Comparison of ENCODE assay signal across 22 cellular contexts in the genomic region with DNA sequence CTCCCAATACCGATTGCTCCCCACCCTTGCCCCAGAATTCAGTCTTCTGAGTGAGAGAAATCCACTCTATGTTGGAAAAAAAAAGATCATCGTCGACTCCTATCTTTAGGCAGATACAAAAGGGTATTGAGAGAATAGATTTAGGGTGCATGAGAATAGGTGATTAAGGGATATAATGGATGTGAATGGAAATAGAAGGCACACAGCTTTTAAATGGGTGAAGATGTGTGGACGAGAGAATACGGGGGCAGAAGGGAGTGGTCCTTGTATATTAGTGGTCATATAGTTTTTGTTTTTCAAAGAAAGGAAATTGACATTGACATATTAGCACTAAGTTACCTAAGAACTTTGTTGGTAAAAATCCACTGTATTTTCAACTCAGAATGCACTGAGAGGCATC.
DNase-seq lines count a peak whose midpoint lies in the region; ATAC-seq, FAIRE-seq and TF ChIP-seq lines count a peak whose summit lies in the region.
"Had no signal": no experiment of that assay in that cellular context is flagged by ENCODE, and none has a peak within 500 bp of the region (broad histone marks: within the 10 kb centered on the region; RNA-seq: fewer than 3 reads in every experiment).

No MANE protein-coding gene starts in this region.

- intact Hi-C loops in CD4-positive, alpha-beta memory T cell (cut with micrococcal nuclease) = no loop called here
- intact Hi-C loops in heart right ventricle (cut with DNase I) = loop anchor here in 1 of 10 donors (10.0 kb wide), 1 partner anchor 48 kb away; no protein-coding TSS in a partner anchor

- POLR2A ChIA-PET in WTC11 (lab: Charles Lee) = no interaction called here
- POLR2A ChIA-PET in CD4-positive, alpha-beta memory T cell (lab: Charles Lee; ENCODE audit: partially characterized antibody) = no interaction called here

- ATAC-seq in WTC11 (peak; percentile 33), HG03196 (IDR thresholded peaks at IDR 0.05; ENCODE audit: unreplicated experiment) (no peak), heart right ventricle (no peak)
- ATAC-seq: HCT116 had no signal

- CTCF ChIA-PET in WTC11 (lab: Charles Lee) = interaction anchor here (1.2 kb wide), 1 partner anchor 39 kb away, joined by 4 read pairs; no protein-coding TSS in a partner anchor
- CTCF ChIA-PET in CD4-positive, alpha-beta memory T cell (lab: Charles Lee; ENCODE audit: partially characterized antibody) = no interaction called here

- no peak overlapping the region for H3K4me3 Mint-ChIP-seq in WTC11
- H3K4me3 Mint-ChIP-seq in endodermal cell = no peak overlapping the region
- H3K4me3 Mint-ChIP-seq in CD4-positive, alpha-beta memory T cell = no peak overlapping the region
- H3K4me3 Mint-ChIP-seq: B cell; CD14-positive monocyte; CD4-positive, alpha-beta T cell had no signal

- H3K4me1 Mint-ChIP-seq in WTC11 (peaks cover 51% of the 10 kb centered on the region), endodermal cell (peaks cover 58% of the 10 kb centered on the region)
- no peaks in the 10 kb centered on the region for H3K4me1 Mint-ChIP-seq in CD4-positive, alpha-beta memory T cell

- DNase-seq in HAP-1 (ENCODE audit: low spot score in 2 of 2) (peak; percentile 68 to 99), WTC11 (ENCODE audit: low spot score) (no peak), endodermal cell (no peak), BE2C (no peak), heart right ventricle (no peak)
- no peak for DNase-seq in CD4-positive, alpha-beta memory T cell
- DNase-seq: Calu3; CD4-positive, alpha-beta T cell; COR-L47; DMS53; DMS79 treated with DMSO at 0.1 percent for 48 hours; GM23248 had no signal

- no peak overlapping the region for H3K27ac ChIP-seq in endodermal cell (ENCODE audit: low read depth, low read length)
- no peak overlapping the region for H3K27ac ChIP-seq in CD4-positive, alpha-beta memory T cell (ENCODE audit: low read depth, low read length)
- H3K27ac ChIP-seq in heart right ventricle = no peak overlapping the region
- H3K27ac ChIP-seq: 22Rv1; BLaER1 treated with 17β-estradiol and CSF1 and Interleukin-3, amounts not matched to agents 10 nM and 100 nM; GM23248 had no signal

- H3K36me3 ChIP-seq in HAP-1 (replicated peaks) (no peaks in the 10 kb centered on the region), endodermal cell (ENCODE audit: control insufficient read depth, insufficient read depth, low read length) (no peaks in the 10 kb centered on the region), BE2C (no peaks in the 10 kb centered on the region), heart right ventricle (no peaks in the 10 kb centered on the region)
- no peaks in the 10 kb centered on the region for H3K36me3 ChIP-seq in CD4-positive, alpha-beta memory T cell (ENCODE audit: insufficient read depth, low read length)
- H3K36me3 ChIP-seq: BLaER1 treated with 17β-estradiol and CSF1 and Interleukin-3, amounts not matched to agents 10 nM and 100 nM had no signal

- H3K9me3 Mint-ChIP-seq in WTC11 (no peaks in the 10 kb centered on the region), endodermal cell (no peaks in the 10 kb centered on the region)
- no peaks in the 10 kb centered on the region for H3K9me3 Mint-ChIP-seq in CD4-positive, alpha-beta memory T cell
- H3K9me3 Mint-ChIP-seq: CD4-positive, alpha-beta T cell had no signal

- H3K36me3 Mint-ChIP-seq in WTC11 = no peaks in the 10 kb centered on the region
- H3K36me3 Mint-ChIP-seq in endodermal cell (ENCODE audit: low read depth) = no peaks in the 10 kb centered on the region
- H3K36me3 Mint-ChIP-seq in CD4-positive, alpha-beta memory T cell = no peaks in the 10 kb centered on the region

- peak; percentile 13 for FAIRE-seq in G401.6 (lab: Jason Lieb, UNC)
- FAIRE-seq: A204.1, GM12892, H54 had no signal

- H3K4me1 ChIP-seq in HAP-1 (peaks cover 92% of the 10 kb centered on the region), endodermal cell (ENCODE audit: control insufficient read depth, insufficient read depth, low read length) (peaks cover 2% of the 10 kb centered on the region), BE2C (no peaks in the 10 kb centered on the region), heart right ventricle (peaks cover 0 to 33% (median 12%) of the 10 kb centered on the region in 9 donors)
- no peaks in the 10 kb centered on the region for H3K4me1 ChIP-seq in CD4-positive, alpha-beta memory T cell (ENCODE audit: insufficient read depth, low read length)

- H3K9ac ChIP-seq in endodermal cell (ENCODE audit: extremely low read depth, low read length, poor library complexity, severe bottlenecking) = no peak overlapping the region
- H3K9ac ChIP-seq: BLaER1 treated with 17β-estradiol and CSF1 and Interleukin-3, amounts not matched to agents 10 nM and 100 nM; GM23248 had no signal

- no peaks in the 10 kb centered on the region for H3K27me3 Mint-ChIP-seq in WTC11 (ENCODE audit: low read depth)
- no peaks in the 10 kb centered on the region for H3K27me3 Mint-ChIP-seq in endodermal cell (ENCODE audit: insufficient read depth)
- peaks cover 0 to 4% of the 10 kb centered on the region in 2 donors for H3K27me3 Mint-ChIP-seq in CD4-positive, alpha-beta memory T cell
- H3K27me3 Mint-ChIP-seq: B cell; CD4-positive, alpha-beta T cell had no signal

- TF ChIP-seq CTCF in WTC11 (IDR thresholded peaks at IDR 0.05) (no peak), endodermal cell (conservative IDR thresholded peaks at IDR 0.05) (no peak), BE2C (IDR thresholded peaks at IDR 0.05; ENCODE audit: low read depth, low read length) (no peak), heart right ventricle (IDR thresholded peaks at IDR 0.05) (no peak)

- no peak overlapping the region for H3K4me3 ChIP-seq in HAP-1
- peak overlapping the region; percentile 35 for H3K4me3 ChIP-seq in endodermal cell (ENCODE audit: low read length)
- H3K4me3 ChIP-seq in CD4-positive, alpha-beta memory T cell (ENCODE audit: low read length in 2 of 2) = no peak overlapping the region
- no peak overlapping the region for H3K4me3 ChIP-seq in BE2C (ENCODE audit: low read depth, low read length)
- H3K4me3 ChIP-seq in heart right ventricle = no peak overlapping the region
- H3K4me3 ChIP-seq: BLaER1 treated with 17β-estradiol and CSF1 and Interleukin-3, amounts not matched to agents 10 nM and 100 nM; GM23248 had no signal

- no peaks in the 10 kb centered on the region for H3K27me3 ChIP-seq in HAP-1 (ENCODE audit: low read depth)
- no peaks in the 10 kb centered on the region for H3K27me3 ChIP-seq in endodermal cell (ENCODE audit: control insufficient read depth, insufficient read depth, low read length, poor library complexity, severe bottlenecking)
- H3K27me3 ChIP-seq in CD4-positive, alpha-beta memory T cell (ENCODE audit: insufficient read depth, low read length) = no peaks in the 10 kb centered on the region
- no peaks in the 10 kb centered on the region for H3K27me3 ChIP-seq in BE2C
- H3K27me3 ChIP-seq in heart right ventricle = no peaks in the 10 kb centered on the region
- H3K27me3 ChIP-seq: BLaER1 treated with 17β-estradiol and CSF1 and Interleukin-3, amounts not matched to agents 10 nM and 100 nM had no signal

- no peaks in the 10 kb centered on the region for H3K9me3 ChIP-seq in HAP-1
- H3K9me3 ChIP-seq in endodermal cell (ENCODE audit: control insufficient read depth, low read length) = no peaks in the 10 kb centered on the region
- no peaks in the 10 kb centered on the region for H3K9me3 ChIP-seq in CD4-positive, alpha-beta memory T cell (ENCODE audit: control insufficient read depth in 1 of 2, low read length in 2 of 2)
- no peaks in the 10 kb centered on the region for H3K9me3 ChIP-seq in BE2C
- no peaks in the 10 kb centered on the region for H3K9me3 ChIP-seq in heart right ventricle
- H3K9me3 ChIP-seq: BLaER1 treated with 17β-estradiol and CSF1 and Interleukin-3, amounts not matched to agents 10 nM and 100 nM had no signal

- H3K27ac Mint-ChIP-seq in WTC11 (peak overlapping the region; percentile 21; the same call in 1 of the 2 replicates), endodermal cell (no peak overlapping the region)
- no peak overlapping the region for H3K27ac Mint-ChIP-seq in CD4-positive, alpha-beta memory T cell
- H3K27ac Mint-ChIP-seq: B cell; CD4-positive, alpha-beta T cell had no signal

- WGBS in endodermal cell (ENCODE audit: insufficient coverage in 1 of 2, insufficient read length in 1 of 2), 2 experiments = 40 to 44% methylated on average over 5 of the region's 5 CpGs
- WGBS in heart right ventricle, 2 donors = 84 to 86% methylated on average over 5 of the region's 5 CpGs

- in situ Hi-C loops in HAP-1 (cut with MboI; ENCODE audit: low sequenced_read_pairs) = no loop called here

TF ChIP-seq in WTC11, 78 proteins besides CTCF, POLR2A, EP300 and RAD21:
- TF ChIP-seq, protein P1, sequence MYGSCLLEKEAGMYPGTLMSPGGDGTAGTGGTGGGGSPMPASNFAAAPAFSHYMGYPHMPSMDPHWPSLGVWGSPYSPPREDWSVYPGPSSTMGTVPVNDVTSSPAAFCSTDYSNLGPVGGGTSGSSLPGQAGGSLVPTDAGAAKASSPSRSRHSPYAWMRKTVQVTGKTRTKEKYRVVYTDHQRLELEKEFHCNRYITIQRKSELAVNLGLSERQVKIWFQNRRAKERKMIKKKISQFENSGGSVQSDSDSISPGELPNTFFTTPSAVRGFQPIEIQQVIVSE (CRISPR knock-in tag; IDR thresholded peaks at IDR 0.05; ENCODE audit: borderline replicate concordance) = no peak
- TF ChIP-seq, protein P2, sequence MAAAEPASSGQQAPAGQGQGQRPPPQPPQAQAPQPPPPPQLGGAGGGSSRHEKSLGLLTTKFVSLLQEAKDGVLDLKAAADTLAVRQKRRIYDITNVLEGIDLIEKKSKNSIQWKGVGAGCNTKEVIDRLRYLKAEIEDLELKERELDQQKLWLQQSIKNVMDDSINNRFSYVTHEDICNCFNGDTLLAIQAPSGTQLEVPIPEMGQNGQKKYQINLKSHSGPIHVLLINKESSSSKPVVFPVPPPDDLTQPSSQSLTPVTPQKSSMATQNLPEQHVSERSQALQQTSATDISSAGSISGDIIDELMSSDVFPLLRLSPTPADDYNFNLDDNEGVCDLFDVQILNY (CRISPR knock-in tag; IDR thresholded peaks at IDR 0.05) = no peak
- TF ChIP-seq, protein P3, sequence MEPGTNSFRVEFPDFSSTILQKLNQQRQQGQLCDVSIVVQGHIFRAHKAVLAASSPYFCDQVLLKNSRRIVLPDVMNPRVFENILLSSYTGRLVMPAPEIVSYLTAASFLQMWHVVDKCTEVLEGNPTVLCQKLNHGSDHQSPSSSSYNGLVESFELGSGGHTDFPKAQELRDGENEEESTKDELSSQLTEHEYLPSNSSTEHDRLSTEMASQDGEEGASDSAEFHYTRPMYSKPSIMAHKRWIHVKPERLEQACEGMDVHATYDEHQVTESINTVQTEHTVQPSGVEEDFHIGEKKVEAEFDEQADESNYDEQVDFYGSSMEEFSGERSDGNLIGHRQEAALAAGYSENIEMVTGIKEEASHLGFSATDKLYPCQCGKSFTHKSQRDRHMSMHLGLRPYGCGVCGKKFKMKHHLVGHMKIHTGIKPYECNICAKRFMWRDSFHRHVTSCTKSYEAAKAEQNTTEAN (CRISPR knock-in tag; IDR thresholded peaks at IDR 0.05) = no peak

Comparison
In these comparisons a context has a peak if more than half of its experiments do, and no peak if none do; other contexts are left out.
1. DNase-seq: peak in HAP-1 (2 of 2); none in WTC11 (single experiment), endodermal cell (single experiment), CD4-positive, alpha-beta memory T cell (0 of 5), BE2C (single experiment) and heart right ventricle (0 of 2).